Comparison of ENCODE assay signal across 20 cellular contexts in genomic region chr9:89759563-89759962, GRCh38.
DNase-seq lines count a peak whose midpoint lies in the region; ATAC-seq and TF ChIP-seq lines count a peak whose summit lies in the region.
"Had no signal": no experiment of that assay in that cellular context is flagged by ENCODE, and none has a peak within 500 bp of the region (broad histone marks: within the 10 kb centered on the region; RNA-seq: fewer than 3 reads in every experiment).

No MANE protein-coding gene starts in this region.

- H3K27me3 ChIP-seq in body of pancreas = no peaks in the 10 kb centered on the region
- H3K27me3 ChIP-seq: cardiac muscle cell, upper lobe of left lung had no signal

- H3K9me3 ChIP-seq in HEK293 (ENCODE audit: control insufficient read depth, insufficient read depth, low read depth, low read length) (no peaks in the 10 kb centered on the region), body of pancreas (no peaks in the 10 kb centered on the region)
- H3K9me3 ChIP-seq: upper lobe of left lung had no signal

- ATAC-seq in HG03097 (IDR thresholded peaks at IDR 0.05; ENCODE audit: low FRiP score, unreplicated experiment) = no peak
- no peak for ATAC-seq in body of pancreas
- ATAC-seq: natural killer cell treated with Interleukin-12 subunit alpha and Interleukin-12 subunit beta and Interleukin-15 and Interleukin-18, amount 100 ng/mL, for 72 hours had no signal

- TF ChIP-seq CTCF in HEK293 (tag by site-specific recombination; IDR thresholded peaks at IDR 0.05) (no peak), body of pancreas (IDR thresholded peaks at IDR 0.05) (no peak)

- CTCF ChIA-PET in HEK293 (lab: Yijun Ruan, JAX) = interaction anchor here (0.6 to 1.6 kb wide), 4 partner anchors 9 to 118 kb away, joined by 3 to 7 read pairs (median 3); no protein-coding TSS in a partner anchor

- POLR2A ChIA-PET in HEK293 (lab: Yijun Ruan, JAX) = interaction anchor here (1.5 to 4.0 kb wide), 2 partner anchors 154 to 156 kb away, joined by 4 to 15 read pairs; partner anchors contain the start of gene GADD45G

- TF ChIP-seq POLR2A in body of pancreas (IDR thresholded peaks at IDR 0.05) = no peak

- H3K27ac ChIP-seq in HEK293 (ENCODE audit: extremely low read depth, low read depth, low read length) (no peak overlapping the region), body of pancreas (no peak overlapping the region)
- H3K27ac ChIP-seq: cardiac muscle cell, epithelial cell of prostate, upper lobe of left lung had no signal

- intact Hi-C loops in body of pancreas (cut with DNase I) = loop anchor here (10.0 kb wide), 1 partner anchor 65 kb away; no protein-coding TSS in a partner anchor

- WGBS in body of pancreas, 2 donors = 76 to 80% methylated on average over 9 of the region's 9 CpGs

- H3K36me3 ChIP-seq in HEK293 (ENCODE audit: control insufficient read depth in 2 of 2, insufficient read depth in 1 of 2, low read length in 2 of 2) = no peaks in the 10 kb centered on the region
- H3K36me3 ChIP-seq in body of pancreas (replicated peaks in 1 of 2; ENCODE audit: insufficient read depth in 1 of 2, low read depth in 2 of 2) = no peaks in the 10 kb centered on the region
- H3K36me3 ChIP-seq: cardiac muscle cell, upper lobe of left lung had no signal

- H3K4me3 ChIP-seq in HEK293 (ENCODE audit: low read depth, low read length) = no peak overlapping the region
- no peak overlapping the region for H3K4me3 ChIP-seq in body of pancreas
- H3K4me3 ChIP-seq: cardiac muscle cell, upper lobe of left lung had no signal

- peaks cover 4% of the 10 kb centered on the region; the same call in 1 of the 2 replicates for H3K4me1 ChIP-seq in HEK293 (ENCODE audit: control insufficient read depth, insufficient read depth, low read length)
- H3K4me1 ChIP-seq in body of pancreas = peaks cover 16% of the 10 kb centered on the region

- DNase-seq in COR-L47 (lab: John Stamatoyannopoulos, UW) = peak; percentile 97
- DNase-seq in NCI-H2081 treated with DMSO at 0.1 percent for 48 hours (lab: John Stamatoyannopoulos, UW) = peak; percentile 83
- peak; percentile 55 for DNase-seq in SHP77 treated with DMSO at 0.1 percent for 48 hours (lab: John Stamatoyannopoulos, UW)
- no peak for DNase-seq in T-helper 1 cell
- DNase-seq in HUDEP-2 (lab: John Stamatoyannopoulos, UW; ENCODE audit: unreplicated experiment in 76 of 76) = no peak
- DNase-seq in body of pancreas = no peak
- DNase-seq: activated CD4-positive, alpha-beta T cell treated with anti-CD3 and anti-CD28 coated beads for 48 hours; Calu3; dermis blood vessel endothelial cell; foreskin melanocyte; GF-D8; kidney glomerular epithelial cell; NCI-H1694 treated with DMSO at 0.1 percent for 48 hours; stimulated activated CD4-positive, alpha-beta T cell treated with anti-CD3 and anti-CD28 coated beads, Interleukin-2, amount 100 ng/mL, for 24 hours; upper lobe of left lung had no signal

TF ChIP-seq in HEK293, 187 proteins besides CTCF, POLR2A, EP300 and RAD21:
- peak; percentile 66 for TF ChIP-seq OSR2 (tag by site-specific recombination; IDR thresholded peaks at IDR 0.05)
- 0 out of 2 replicates have a peak, but pooled peaks have one; percentile 36 for TF ChIP-seq ZNF629 (tag by site-specific recombination; IDR thresholded peaks at IDR 0.05)
- peak; percentile 67 for TF ChIP-seq SCRT2 (tag by site-specific recombination; IDR thresholded peaks at IDR 0.05)
- TF ChIP-seq ZNF621 (tag by site-specific recombination; IDR thresholded peaks at IDR 0.05) = no peak
- no peak for TF ChIP-seq ZNF510 (tag by site-specific recombination; IDR thresholded peaks at IDR 0.05; ENCODE audit: insufficient replicate concordance)
- TF ChIP-seq FEZF1 (tag by site-specific recombination; IDR thresholded peaks at IDR 0.05) = peak; percentile 92
- TF ChIP-seq ZNF654 (tag by site-specific recombination; IDR thresholded peaks at IDR 0.05; ENCODE audit: low read depth) = no peak
- no peak for TF ChIP-seq ZNF560 (tag by site-specific recombination; IDR thresholded peaks at IDR 0.05; ENCODE audit: borderline replicate concordance)
- peak; percentile 83 for TF ChIP-seq TRIM28 (IDR thresholded peaks at IDR 0.05; ENCODE audit: borderline replicate concordance, low read length)
- TF ChIP-seq SP7 (tag by site-specific recombination; IDR thresholded peaks at IDR 0.05) = peak; percentile 86
- TF ChIP-seq ZNF600 (tag by site-specific recombination; IDR thresholded peaks at IDR 0.05) = 0 out of 2 replicates have a peak, but pooled peaks have one; percentile 20

Comparison
In these comparisons a context has a peak if more than half of its experiments do, and no peak if none do; other contexts are left out.
1. DNase-seq: peak in COR-L47 (single experiment), NCI-H2081 treated with DMSO at 0.1 percent for 48 hours (single experiment) and SHP77 treated with DMSO at 0.1 percent for 48 hours (single experiment); none in T-helper 1 cell (0 of 5), HUDEP-2 (0 of 76) and body of pancreas (0 of 4).